ENCODE assay signal across 16 cellular contexts in the genomic region with DNA sequence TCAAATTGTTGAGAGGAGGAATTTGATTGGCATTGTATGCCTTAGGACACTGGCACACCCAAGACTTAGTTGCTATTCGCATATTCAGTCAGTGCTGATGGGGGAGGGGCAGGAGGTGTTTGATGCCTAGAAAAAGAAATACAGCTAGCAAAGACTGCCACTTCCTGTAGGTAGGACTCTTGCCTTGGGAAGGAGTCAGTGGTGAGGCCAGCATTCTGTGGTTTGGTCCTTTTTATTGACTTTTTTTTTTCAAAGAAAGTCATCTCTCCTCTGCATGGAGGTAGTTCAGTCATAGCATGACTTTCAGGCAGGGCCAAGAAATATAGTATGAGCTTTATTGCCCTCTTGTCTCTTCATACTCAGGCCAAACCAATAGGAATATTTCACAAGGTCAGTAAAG.
"Had no signal": no experiment of that assay in that cellular context is flagged by ENCODE, and none has a peak within 500 bp of the region (broad histone marks: within the 10 kb centered on the region; RNA-seq: fewer than 3 reads in every experiment).

No MANE protein-coding gene starts in this region.

- H3K4me1 Mint-ChIP-seq: neural progenitor cell had no signal

- ATAC-seq: activated T-cell treated with anti-CD3 and anti-CD28 coated beads, Interleukin-2, amount 50 U/mL, for 4 hours; left ventricle myocardium superior; stimulated activated naive CD8-positive, alpha-beta T cell treated with anti-CD3 and anti-CD28 coated beads, Interleukin-15, Interleukin-2, amounts not matched to agents 100 U/mL and 50 U/mL, for 24 hours; upper lobe of right lung had no signal

- H3K4me3 ChIP-seq: dorsolateral prefrontal cortex, neural progenitor cell, ovary, suprapubic skin, upper lobe of right lung had no signal

- H3K27ac Mint-ChIP-seq: neural progenitor cell; T-helper 2 cell treated with Interferon-gamma antibody and Interleukin-4, amounts not matched to agents 5 μg/mL and 100 μg/mL, for 36 hours had no signal

- H3K36me3 Mint-ChIP-seq: neural progenitor cell had no signal

- H3K9me3 Mint-ChIP-seq: activated T-cell treated with anti-CD3 and anti-CD28 coated beads, Interleukin-2, amount 50 U/mL, for 4 hours; neural progenitor cell; T-helper 2 cell treated with Interferon-gamma antibody and Interleukin-4, amounts not matched to agents 5 μg/mL and 100 μg/mL, for 36 hours had no signal

- H3K27ac ChIP-seq: dorsolateral prefrontal cortex, neural progenitor cell, ovary, suprapubic skin, upper lobe of right lung had no signal

- H3K4me3 Mint-ChIP-seq: activated T-cell treated with anti-CD3 and anti-CD28 coated beads, Interleukin-2, amount 50 U/mL, for 4 hours; neural progenitor cell; T-helper 2 cell treated with Interferon-gamma antibody and Interleukin-4, amounts not matched to agents 5 μg/mL and 100 μg/mL, for 36 hours had no signal

- H3K36me3 ChIP-seq: neural progenitor cell, ovary, suprapubic skin, upper lobe of right lung had no signal

- H3K9me3 ChIP-seq: ovary, suprapubic skin, upper lobe of right lung had no signal

- DNase-seq: activated gamma-delta T cell treated with Interleukin-2 at 50 U/mL for 16 hours; activated T-cell treated with anti-CD3 and anti-CD28 coated beads, Interleukin-2, amount 50 U/mL, for 4 hours; aorta; dorsolateral prefrontal cortex; kidney; left ventricle myocardium superior; ovary; stimulated activated CD4-positive, alpha-beta T cell treated with anti-CD3 and anti-CD28 coated beads, Interleukin-12 subunit alpha, Interleukin-12 subunit beta, amount 100 ng/mL, for 4 hours; stimulated activated CD4-positive, alpha-beta T cell treated with anti-CD3 and anti-CD28 coated beads, Interleukin-2, amount 100 ng/mL, for 48 hours; stimulated activated CD8-positive, alpha-beta memory T cell treated with anti-CD3 and anti-CD28 coated beads, Interleukin-4, amount 100 ng/mL, for 48 hours; stimulated activated naive CD8-positive, alpha-beta T cell treated with anti-CD3 and anti-CD28 coated beads, Interleukin-15, Interleukin-2, amounts not matched to agents 100 U/mL and 50 U/mL, for 24 hours; SW 1271; upper lobe of right lung had no signal

- H3K4me2 ChIP-seq: neural progenitor cell had no signal

- H3K27me3 ChIP-seq: neural progenitor cell, ovary, suprapubic skin, upper lobe of right lung had no signal

- H3K4me1 ChIP-seq: neural progenitor cell, suprapubic skin, upper lobe of right lung had no signal

- H3K9ac ChIP-seq: neural progenitor cell had no signal
